Comparison of ENCODE assay signal across 8 cellular contexts in the genomic region with DNA sequence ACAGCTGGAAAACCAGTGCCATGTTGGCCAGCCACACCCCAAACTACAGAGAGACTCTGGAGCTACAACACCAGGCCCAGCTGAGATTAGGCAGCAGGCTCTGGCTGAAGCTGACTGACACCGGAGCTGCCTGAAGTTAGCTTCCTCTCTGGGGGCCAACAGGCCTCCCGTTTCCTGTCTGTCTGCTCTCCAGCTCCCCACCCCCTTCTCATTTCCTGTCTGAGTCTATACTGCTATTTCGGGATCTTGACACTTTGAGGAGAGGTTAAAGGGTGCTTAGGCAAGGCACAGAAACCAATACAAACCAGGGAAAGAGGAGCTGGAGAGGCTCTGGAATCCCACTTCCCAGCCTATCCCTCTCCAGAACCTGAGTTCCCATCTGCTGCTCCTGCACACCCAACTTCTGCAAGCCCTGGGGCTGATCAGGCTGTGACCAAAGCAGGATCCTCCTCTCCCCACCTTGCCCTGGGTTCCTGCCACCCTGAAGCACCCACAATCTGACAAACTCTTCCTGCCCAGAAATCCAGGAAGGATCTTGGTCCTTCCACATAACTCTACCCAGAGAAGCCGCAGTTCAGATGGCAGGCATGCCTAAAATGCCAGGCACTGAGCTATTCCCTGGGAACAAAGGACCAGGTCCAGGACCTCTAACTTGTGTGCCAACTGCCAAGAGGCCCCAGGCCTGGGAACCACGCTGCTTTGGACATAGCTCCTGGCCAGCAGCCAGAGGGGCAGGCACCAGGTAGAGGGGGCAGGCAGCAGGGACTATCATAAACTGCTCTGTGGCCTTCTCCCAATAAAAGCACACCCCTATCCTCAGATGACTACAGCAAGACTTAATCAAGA. TPM values are rescaled to one million over a fixed set of nuclear protein-coding genes. Genes with fewer than 3 reads are reported as not detected.
DNase-seq lines count a peak whose midpoint lies in the region; TF ChIP-seq lines count a peak whose summit lies in the region.

No MANE protein-coding gene starts in this region.

- H3K27ac ChIP-seq in esophagus (ENCODE audit: low read depth in 2 of 2, low read length in 1 of 2) (peak overlapping the region; percentile 76 to 79), stomach smooth muscle (ENCODE audit: low read length) (peak overlapping the region; percentile 49)

- H3K4me1 Mint-ChIP-seq in HFFc6 (ENCODE audit: low read depth) (peaks cover 48% of the 10 kb centered on the region), nephron progenitor cell (peaks cover 42% of the 10 kb centered on the region)

- DNase-seq in GM10266 (ENCODE audit: extremely low spot score): peak; percentile 89
- peak; percentile 70 for DNase-seq in HFFc6
- peak; percentile 56 for DNase-seq in NCI-H510A (lab: John Stamatoyannopoulos, UW)
- DNase-seq in activated CD8-positive, alpha-beta memory T cell treated with anti-CD3 and anti-CD28 coated beads for 4 hours (ENCODE audit: low read depth in 2 of 2): peak; percentile 44
- peak; percentile 50 for DNase-seq in nephron progenitor cell
- DNase-seq in NCI-H187 (lab: John Stamatoyannopoulos, UW): no peak

- H3K27me3 ChIP-seq in esophagus (ENCODE audit: control insufficient read depth in 1 of 2, insufficient read depth in 2 of 2, low read length in 2 of 2) (no peaks in the 10 kb centered on the region), stomach smooth muscle (ENCODE audit: control insufficient read depth in 1 of 2, insufficient read depth in 2 of 2, low read length in 2 of 2) (no peaks in the 10 kb centered on the region)

- peaks cover 7% of the 10 kb centered on the region for H3K36me3 Mint-ChIP-seq in HFFc6 (ENCODE audit: low read depth)
- peaks cover 35% of the 10 kb centered on the region for H3K36me3 Mint-ChIP-seq in nephron progenitor cell (ENCODE audit: low read depth)

- peak overlapping the region; percentile 93 for H3K27ac Mint-ChIP-seq in HFFc6
- peak overlapping the region; percentile 99 for H3K27ac Mint-ChIP-seq in nephron progenitor cell

- WGBS in esophagus, 2 donors: 40 to 51% methylated on average over 5 of the region's 5 CpGs

- H3K9me3 ChIP-seq in esophagus (ENCODE audit: control insufficient read depth in 2 of 2, insufficient read depth in 1 of 2, low read depth in 1 of 2, low read length in 1 of 2) (no peaks in the 10 kb centered on the region), stomach smooth muscle (ENCODE audit: control insufficient read depth in 2 of 2, low read length in 2 of 2) (no peaks in the 10 kb centered on the region)

- H3K27me3 Mint-ChIP-seq in HFFc6 (ENCODE audit: insufficient read depth) (peaks cover 1% of the 10 kb centered on the region), nephron progenitor cell (ENCODE audit: low read depth, poor library complexity) (no peaks in the 10 kb centered on the region)

- H3K4me1 ChIP-seq in esophagus (ENCODE audit: control insufficient read depth in 2 of 2, insufficient read depth in 2 of 2, low read length in 1 of 2) (peaks cover 2 to 7% of the 10 kb centered on the region in 2 donors), stomach smooth muscle (ENCODE audit: control insufficient read depth, insufficient read depth, low read length) (peaks cover 30% of the 10 kb centered on the region)

- no peak overlapping the region for H3K9ac ChIP-seq in stomach smooth muscle (ENCODE audit: low read length in 2 of 2)

- H3K36me3 ChIP-seq in esophagus (ENCODE audit: control insufficient read depth in 2 of 2, insufficient read depth in 2 of 2, low read length in 1 of 2) (no peaks in the 10 kb centered on the region), stomach smooth muscle (ENCODE audit: control insufficient read depth in 2 of 2, insufficient read depth in 2 of 2, low read length in 2 of 2) (peaks cover 3 to 12% of the 10 kb centered on the region in 2 donors)

- H3K4me3 Mint-ChIP-seq in HFFc6: peak overlapping the region; percentile 43
- H3K4me3 Mint-ChIP-seq in nephron progenitor cell: peak overlapping the region; percentile 54

- TF ChIP-seq CTCF in GM10266 (IDR thresholded peaks at IDR 0.05; ENCODE audit: control insufficient read depth, insufficient read depth, low read depth, missing control alignments) (no peak), HFFc6 (IDR thresholded peaks at IDR 0.05) (no peak), nephron progenitor cell (IDR thresholded peaks at IDR 0.05) (no peak)

- H3K9me3 Mint-ChIP-seq in HFFc6 (no peaks in the 10 kb centered on the region), nephron progenitor cell (no peaks in the 10 kb centered on the region)

- H3K4me3 ChIP-seq in esophagus (ENCODE audit: low read depth in 1 of 2, low read length in 2 of 2) (no peak overlapping the region), stomach smooth muscle (ENCODE audit: low read length in 2 of 2) (no peak overlapping the region)

RNA-seq across cellular contexts. Expression of a gene that starts 39.9 kb away (rescaled TPM):
- total RNA-seq in HFFc6 (2021; fragmentation: NEBNext Ultra II Directional; extraction: Animal tissue kit (Norgen Biotek cat#: 25700)): 10 to 100 TPM; 10.3 to 11.9 (median 11.2) TPM
- polyA plus RNA-seq in esophagus: 10 to 100 TPM; 10.6 to 19.9 TPM

RNA-seq across cellular contexts. Expression of a gene that starts 44.0 kb away (rescaled TPM):
- total RNA-seq in HFFc6 (2021; fragmentation: NEBNext Ultra II Directional; extraction: Animal tissue kit (Norgen Biotek cat#: 25700)): 10 to 100 TPM; 15.8 to 21.8 (median 19.5) TPM
- 1 to 10 TPM; 1.4 to 1.7 TPM for polyA plus RNA-seq in esophagus

RNA-seq across cellular contexts. Expression of a gene that starts 57.8 kb away (rescaled TPM):
- under 1 TPM; 0.21 to 0.46 (median 0.31) TPM for total RNA-seq in HFFc6 (2021; fragmentation: NEBNext Ultra II Directional; extraction: Animal tissue kit (Norgen Biotek cat#: 25700))
- under 1 TPM; 0.08 to 0.09 TPM for polyA plus RNA-seq in esophagus

Comparison
In these comparisons a context has a peak if more than half of its experiments do, and no peak if none do; other contexts are left out.
1. DNase-seq: peak in GM10266 (single experiment), HFFc6 (single experiment), NCI-H510A (single experiment), activated CD8-positive, alpha-beta memory T cell treated with anti-CD3 and anti-CD28 coated beads for 4 hours (2 of 2) and nephron progenitor cell (single experiment); none in NCI-H187 (0 of 2).